ENCODE assay signal across 1 cellular context in genomic region chr1:55035904-55036303, GRCh38.
TF ChIP-seq lines count a peak whose summit lies in the region.

No MANE protein-coding gene starts in this region.

TF ChIP-seq in HepG2, 621 proteins besides CTCF, POLR2A, EP300 and RAD21 (continued from another document):
- TF ChIP-seq, protein P1, sequence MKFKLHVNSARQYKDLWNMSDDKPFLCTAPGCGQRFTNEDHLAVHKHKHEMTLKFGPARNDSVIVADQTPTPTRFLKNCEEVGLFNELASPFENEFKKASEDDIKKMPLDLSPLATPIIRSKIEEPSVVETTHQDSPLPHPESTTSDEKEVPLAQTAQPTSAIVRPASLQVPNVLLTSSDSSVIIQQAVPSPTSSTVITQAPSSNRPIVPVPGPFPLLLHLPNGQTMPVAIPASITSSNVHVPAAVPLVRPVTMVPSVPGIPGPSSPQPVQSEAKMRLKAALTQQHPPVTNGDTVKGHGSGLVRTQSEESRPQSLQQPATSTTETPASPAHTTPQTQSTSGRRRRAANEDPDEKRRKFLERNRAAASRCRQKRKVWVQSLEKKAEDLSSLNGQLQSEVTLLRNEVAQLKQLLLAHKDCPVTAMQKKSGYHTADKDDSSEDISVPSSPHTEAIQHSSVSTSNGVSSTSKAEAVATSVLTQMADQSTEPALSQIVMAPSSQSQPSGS (CRISPR knock-in tag; IDR thresholded peaks at IDR 0.05) = 0 out of 2 replicates have a peak, but pooled peaks have one; percentile 33
- TF ChIP-seq MAFG (CRISPR knock-in tag; IDR thresholded peaks at IDR 0.05) (no peak), TFDP1 (CRISPR knock-in tag; IDR thresholded peaks at IDR 0.05; ENCODE audit: borderline replicate concordance) (no peak), SIN3A (IDR thresholded peaks at IDR 0.05; ENCODE audit: borderline replicate concordance, low read depth, low read length) (no peak), MXD1 (CRISPR knock-in tag; IDR thresholded peaks at IDR 0.05) (no peak), HNRNPLL (IDR thresholded peaks at IDR 0.05; ENCODE audit: low read depth, low read length, poor library complexity, severe bottlenecking) (no peak), SMAD9 (CRISPR knock-in tag; IDR thresholded peaks at IDR 0.05) (no peak), SNAPC2 (CRISPR knock-in tag; IDR thresholded peaks at IDR 0.05) (no peak), ZMYM2 (CRISPR knock-in tag; IDR thresholded peaks at IDR 0.05) (no peak), HNF4A (CRISPR knock-in tag; IDR thresholded peaks at IDR 0.05) (0 out of 2 replicates have a peak, but pooled peaks have one; percentile 14), ZNF724P (CRISPR knock-in tag; IDR thresholded peaks at IDR 0.05; ENCODE audit: borderline replicate concordance) (no peak), MAFK (conservative IDR thresholded peaks at IDR 0.05 in 1 of 2, IDR thresholded peaks at IDR 0.05 in 1 of 2; ENCODE audit: low read length in 2 of 2) (no peak), ZNF318 (CRISPR knock-in tag; IDR thresholded peaks at IDR 0.05) (no peak), GABPB1 (CRISPR knock-in tag; IDR thresholded peaks at IDR 0.05) (no peak; the same call in 1 of the 2 replicates), MIER3 (CRISPR knock-in tag; IDR thresholded peaks at IDR 0.05; ENCODE audit: borderline replicate concordance) (0 out of 2 replicates have a peak, but pooled peaks have one; percentile 26), HNF1B (CRISPR knock-in tag; IDR thresholded peaks at IDR 0.05) (no peak), RXRB (CRISPR knock-in tag; IDR thresholded peaks at IDR 0.05; ENCODE audit: borderline replicate concordance) (0 out of 2 replicates have a peak, but pooled peaks have one; percentile 14), NR2C2 (CRISPR knock-in tag; IDR thresholded peaks at IDR 0.05; ENCODE audit: borderline replicate concordance) (peak; percentile 32; the same call in 1 of the 2 replicates), POGZ (CRISPR knock-in tag; IDR thresholded peaks at IDR 0.05) (no peak), XRCC5 (optimal IDR thresholded peaks at IDR 0.05; ENCODE audit: low read length) (no peak), SRY (CRISPR knock-in tag; IDR thresholded peaks at IDR 0.05) (no peak), ETV5 (CRISPR knock-in tag; IDR thresholded peaks at IDR 0.05; ENCODE audit: borderline replicate concordance) (peak; percentile 43; the same call in 1 of the 2 replicates), ZNF10 (CRISPR knock-in tag; IDR thresholded peaks at IDR 0.05; ENCODE audit: borderline replicate concordance, low read depth) (no peak), STAT5B (CRISPR knock-in tag; IDR thresholded peaks at IDR 0.05) (no peak)
- TF ChIP-seq, protein P2, sequence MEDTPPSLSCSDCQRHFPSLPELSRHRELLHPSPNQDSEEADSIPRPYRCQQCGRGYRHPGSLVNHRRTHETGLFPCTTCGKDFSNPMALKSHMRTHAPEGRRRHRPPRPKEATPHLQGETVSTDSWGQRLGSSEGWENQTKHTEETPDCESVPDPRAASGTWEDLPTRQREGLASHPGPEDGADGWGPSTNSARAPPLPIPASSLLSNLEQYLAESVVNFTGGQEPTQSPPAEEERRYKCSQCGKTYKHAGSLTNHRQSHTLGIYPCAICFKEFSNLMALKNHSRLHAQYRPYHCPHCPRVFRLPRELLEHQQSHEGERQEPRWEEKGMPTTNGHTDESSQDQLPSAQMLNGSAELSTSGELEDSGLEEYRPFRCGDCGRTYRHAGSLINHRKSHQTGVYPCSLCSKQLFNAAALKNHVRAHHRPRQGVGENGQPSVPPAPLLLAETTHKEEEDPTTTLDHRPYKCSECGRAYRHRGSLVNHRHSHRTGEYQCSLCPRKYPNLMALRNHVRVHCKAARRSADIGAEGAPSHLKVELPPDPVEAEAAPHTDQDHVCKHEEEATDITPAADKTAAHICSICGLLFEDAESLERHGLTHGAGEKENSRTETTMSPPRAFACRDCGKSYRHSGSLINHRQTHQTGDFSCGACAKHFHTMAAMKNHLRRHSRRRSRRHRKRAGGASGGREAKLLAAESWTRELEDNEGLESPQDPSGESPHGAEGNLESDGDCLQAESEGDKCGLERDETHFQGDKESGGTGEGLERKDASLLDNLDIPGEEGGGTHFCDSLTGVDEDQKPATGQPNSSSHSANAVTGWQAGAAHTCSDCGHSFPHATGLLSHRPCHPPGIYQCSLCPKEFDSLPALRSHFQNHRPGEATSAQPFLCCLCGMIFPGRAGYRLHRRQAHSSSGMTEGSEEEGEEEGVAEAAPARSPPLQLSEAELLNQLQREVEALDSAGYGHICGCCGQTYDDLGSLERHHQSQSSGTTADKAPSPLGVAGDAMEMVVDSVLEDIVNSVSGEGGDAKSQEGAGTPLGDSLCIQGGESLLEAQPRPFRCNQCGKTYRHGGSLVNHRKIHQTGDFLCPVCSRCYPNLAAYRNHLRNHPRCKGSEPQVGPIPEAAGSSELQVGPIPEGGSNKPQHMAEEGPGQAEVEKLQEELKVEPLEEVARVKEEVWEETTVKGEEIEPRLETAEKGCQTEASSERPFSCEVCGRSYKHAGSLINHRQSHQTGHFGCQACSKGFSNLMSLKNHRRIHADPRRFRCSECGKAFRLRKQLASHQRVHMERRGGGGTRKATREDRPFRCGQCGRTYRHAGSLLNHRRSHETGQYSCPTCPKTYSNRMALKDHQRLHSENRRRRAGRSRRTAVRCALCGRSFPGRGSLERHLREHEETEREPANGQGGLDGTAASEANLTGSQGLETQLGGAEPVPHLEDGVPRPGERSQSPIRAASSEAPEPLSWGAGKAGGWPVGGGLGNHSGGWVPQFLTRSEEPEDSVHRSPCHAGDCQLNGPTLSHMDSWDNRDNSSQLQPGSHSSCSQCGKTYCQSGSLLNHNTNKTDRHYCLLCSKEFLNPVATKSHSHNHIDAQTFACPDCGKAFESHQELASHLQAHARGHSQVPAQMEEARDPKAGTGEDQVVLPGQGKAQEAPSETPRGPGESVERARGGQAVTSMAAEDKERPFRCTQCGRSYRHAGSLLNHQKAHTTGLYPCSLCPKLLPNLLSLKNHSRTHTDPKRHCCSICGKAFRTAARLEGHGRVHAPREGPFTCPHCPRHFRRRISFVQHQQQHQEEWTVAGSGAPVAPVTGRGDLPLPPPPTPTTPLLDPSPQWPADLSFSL (CRISPR knock-in tag; IDR thresholded peaks at IDR 0.05) = peak; percentile 42; the same call in 1 of the 2 replicates
- TF ChIP-seq, protein P3, sequence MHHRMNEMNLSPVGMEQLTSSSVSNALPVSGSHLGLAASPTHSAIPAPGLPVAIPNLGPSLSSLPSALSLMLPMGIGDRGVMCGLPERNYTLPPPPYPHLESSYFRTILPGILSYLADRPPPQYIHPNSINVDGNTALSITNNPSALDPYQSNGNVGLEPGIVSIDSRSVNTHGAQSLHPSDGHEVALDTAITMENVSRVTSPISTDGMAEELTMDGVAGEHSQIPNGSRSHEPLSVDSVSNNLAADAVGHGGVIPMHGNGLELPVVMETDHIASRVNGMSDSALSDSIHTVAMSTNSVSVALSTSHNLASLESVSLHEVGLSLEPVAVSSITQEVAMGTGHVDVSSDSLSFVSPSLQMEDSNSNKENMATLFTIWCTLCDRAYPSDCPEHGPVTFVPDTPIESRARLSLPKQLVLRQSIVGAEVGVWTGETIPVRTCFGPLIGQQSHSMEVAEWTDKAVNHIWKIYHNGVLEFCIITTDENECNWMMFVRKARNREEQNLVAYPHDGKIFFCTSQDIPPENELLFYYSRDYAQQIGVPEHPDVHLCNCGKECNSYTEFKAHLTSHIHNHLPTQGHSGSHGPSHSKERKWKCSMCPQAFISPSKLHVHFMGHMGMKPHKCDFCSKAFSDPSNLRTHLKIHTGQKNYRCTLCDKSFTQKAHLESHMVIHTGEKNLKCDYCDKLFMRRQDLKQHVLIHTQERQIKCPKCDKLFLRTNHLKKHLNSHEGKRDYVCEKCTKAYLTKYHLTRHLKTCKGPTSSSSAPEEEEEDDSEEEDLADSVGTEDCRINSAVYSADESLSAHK (CRISPR knock-in tag; IDR thresholded peaks at IDR 0.05; ENCODE audit: borderline replicate concordance) = no peak
